ENCODE assay signal across 7 cellular contexts in genomic region chr17:30808785-30809286, GRCh38. TPM values are rescaled to one million over a fixed set of nuclear protein-coding genes. Genes with fewer than 3 reads are reported as not detected.
DNase-seq lines count a peak whose midpoint lies in the region; ATAC-seq and TF ChIP-seq lines count a peak whose summit lies in the region.

No MANE protein-coding gene starts in this region.

- H3K36me3 Mint-ChIP-seq in T-cell (peaks cover 10% of the 10 kb centered on the region), memory B cell (peaks cover 6% of the 10 kb centered on the region), chondrocyte (ENCODE audit: low read depth) (peaks cover 2% of the 10 kb centered on the region)

- CTCF ChIA-PET in T-cell (lab: Charles Lee), result interaction anchor here (0.7 to 2.9 kb wide), 4 partner anchors 13 to 17 kb away, joined by 3 to 48 read pairs (median 12); partner anchors contain the start of gene CRLF3 (in 2 of the 2)

- H3K27me3 Mint-ChIP-seq in T-cell (no peaks in the 10 kb centered on the region), memory B cell (no peaks in the 10 kb centered on the region), chondrocyte (ENCODE audit: low read depth) (no peaks in the 10 kb centered on the region)

- ATAC-seq in GM19025 (IDR thresholded peaks at IDR 0.05; ENCODE audit: low read depth, unreplicated experiment), result peak; percentile 58
- ATAC-seq in HG02973 (IDR thresholded peaks at IDR 0.05; ENCODE audit: unreplicated experiment), result peak; percentile 80
- peak; percentile 89 to 97 (median 96) for ATAC-seq in T-cell (replicated peaks in 1 of 4)
- ATAC-seq in memory B cell (ENCODE audit: low read depth), result peak; percentile 99

- no peaks in the 10 kb centered on the region for H3K9me3 Mint-ChIP-seq in T-cell
- H3K9me3 Mint-ChIP-seq in memory B cell, result no peaks in the 10 kb centered on the region
- H3K9me3 Mint-ChIP-seq in chondrocyte (ENCODE audit: low read depth), result no peaks in the 10 kb centered on the region

- POLR2A ChIA-PET in T-cell (lab: Charles Lee), result interaction anchor here in 1 of 2 donors (0.5 kb wide), 1 partner anchor 855 kb away, joined by 3 read pairs; no protein-coding TSS in a partner anchor

- H3K4me1 Mint-ChIP-seq in T-cell (peaks cover 68 to 75% (median 74%) of the 10 kb centered on the region in 3 donors), memory B cell (peaks cover 27% of the 10 kb centered on the region), chondrocyte (ENCODE audit: low read depth) (peaks cover 16% of the 10 kb centered on the region)

- H3K27ac Mint-ChIP-seq in T-cell, result peak overlapping the region; percentile 99
- H3K27ac Mint-ChIP-seq in memory B cell, result peak overlapping the region; percentile 98
- H3K27ac Mint-ChIP-seq in chondrocyte (ENCODE audit: unreplicated experiment), result no peak overlapping the region

- DNase-seq in T-cell (peak in 28 of 34 experiments; percentile 17 to 67 (median 38)), memory B cell (ENCODE audit: low spot score in 2 of 2) (peak in 1 of 2 donors; percentile 59), OCI-M2 (lab: John Stamatoyannopoulos, UW; ENCODE audit: unreplicated experiment) (no peak), chondrocyte (ENCODE audit: low spot score) (no peak), NCI-H2196 treated with DMSO at 0.1 percent for 48 hours (lab: John Stamatoyannopoulos, UW; ENCODE audit: unreplicated experiment) (no peak)

- H3K4me3 Mint-ChIP-seq in T-cell, result peak overlapping the region; percentile 80 to 87 (median 80)
- peak overlapping the region; percentile 79 for H3K4me3 Mint-ChIP-seq in memory B cell
- no peak overlapping the region for H3K4me3 Mint-ChIP-seq in chondrocyte (ENCODE audit: unreplicated experiment)

- TF ChIP-seq CTCF in chondrocyte (IDR thresholded peaks at IDR 0.05), result no peak

RNA-seq across cellular contexts. Expression of gene CRLF3, which starts 15.7 kb away (rescaled TPM):
- 100 to 1,000 TPM in 1 of 5 donors, 10 to 100 TPM in 4; 73.3 to 112 (median 89.2) TPM for total RNA-seq in T-cell
- total RNA-seq in chondrocyte, result 6.8 to 9.0 TPM (median 7.7 TPM) in 3 replicates

RNA-seq across cellular contexts. Expression of gene ATAD5, which starts 22.9 kb away (rescaled TPM):
- 1 to 10 TPM; 3.9 to 5.3 (median 4.2) TPM for total RNA-seq in T-cell
- 1.4 to 4.0 TPM (median 1.4 TPM) in 3 replicates for total RNA-seq in chondrocyte

Comparison
In these comparisons a context has a peak if more than half of its experiments do, and no peak if none do; other contexts are left out.
1. DNase-seq: peak in T-cell (28 of 34); none in OCI-M2 (single experiment), chondrocyte (single experiment) and NCI-H2196 treated with DMSO at 0.1 percent for 48 hours (single experiment).
2. Peak in every context shown above with its lines, with median percentiles within 50 percentile points of each other: ATAC-seq.